In genomic region chrX:48071986-48072605, GRCh38 we compare ENCODE assay signal across 9 cellular contexts. TPM values are rescaled to one million over a fixed set of nuclear protein-coding genes. Genes with fewer than 3 reads are reported as not detected.
DNase-seq lines count a peak whose midpoint lies in the region; ATAC-seq and TF ChIP-seq lines count a peak whose summit lies in the region.
"Had no signal": no experiment of that assay in that cellular context is flagged by ENCODE, and none has a peak within 500 bp of the region (broad histone marks: within the 10 kb centered on the region; RNA-seq: fewer than 3 reads in every experiment).

No MANE protein-coding gene starts in this region.

- 61 to 65% methylated on average over 9 of the region's 9 CpGs for WGBS in esophagus, 2 donors
- WGBS in ovary, 3 donors, result 64% methylated on average over 9 of the region's 9 CpGs

- no TSS peak for BruUV-seq in Calu3 (replicated peaks; lab: Mats Ljungman, UMichigan)

- H3K27ac ChIP-seq in RWPE1, result peak overlapping the region; percentile 57; the same call in 1 of the 2 replicates
- peak overlapping the region in 1 of 2 donors; percentile 82 for H3K27ac ChIP-seq in esophagus (ENCODE audit: low read depth in 2 of 2, low read length in 1 of 2)
- H3K27ac ChIP-seq in ovary, result peak overlapping the region in 1 of 2 donors; percentile 63

- H3K4me1 Mint-ChIP-seq in Calu3 (ENCODE audit: low read depth, unreplicated experiment), result no peaks in the 10 kb centered on the region

- H3K27me3 ChIP-seq in esophagus (ENCODE audit: control insufficient read depth in 1 of 2, insufficient read depth in 2 of 2, low read length in 2 of 2), result no peaks in the 10 kb centered on the region
- no peaks in the 10 kb centered on the region for H3K27me3 ChIP-seq in ovary

- no peak for TF ChIP-seq EP300 in ovary (IDR thresholded peaks at IDR 0.05)

- CTCF ChIA-PET in Calu3 (lab: Charles Lee) (no interaction called here), RWPE1 (lab: Yijun Ruan, JAX) (no interaction called here)

- H3K27me3 Mint-ChIP-seq in Calu3 (ENCODE audit: unreplicated experiment), result no peaks in the 10 kb centered on the region

- ATAC-seq in GM21576 (IDR thresholded peaks at IDR 0.05; ENCODE audit: unreplicated experiment) (no peak), HG03520 (IDR thresholded peaks at IDR 0.05; ENCODE audit: unreplicated experiment) (no peak), GM21360 (IDR thresholded peaks at IDR 0.05; ENCODE audit: unreplicated experiment) (no peak)
- ATAC-seq: HCT116 had no signal

- no peak for TF ChIP-seq POLR2A in ovary (IDR thresholded peaks at IDR 0.05)

- H3K4me3 ChIP-seq in esophagus (ENCODE audit: low read depth in 1 of 2, low read length in 2 of 2) (peak overlapping the region; percentile 51 to 79), ovary (peak overlapping the region; percentile 62)

- peaks cover 15% of the 10 kb centered on the region for H3K36me3 Mint-ChIP-seq in Calu3 (ENCODE audit: insufficient read depth, unreplicated experiment)

- H3K9me3 ChIP-seq in esophagus (ENCODE audit: control insufficient read depth in 2 of 2, insufficient read depth in 1 of 2, low read depth in 1 of 2, low read length in 1 of 2) (no peaks in the 10 kb centered on the region), ovary (no peaks in the 10 kb centered on the region)

- H3K4me1 ChIP-seq in esophagus (ENCODE audit: control insufficient read depth in 2 of 2, insufficient read depth in 2 of 2, low read length in 1 of 2), result no peaks in the 10 kb centered on the region
- H3K4me1 ChIP-seq in ovary (ENCODE audit: insufficient read depth), result peaks cover 2% of the 10 kb centered on the region

- intact Hi-C loops in Calu3 (cut with micrococcal nuclease; ENCODE audit: unreplicated experiment), result no loop called here
- intact Hi-C loops in ovary (cut with DNase I), result no loop called here

- TF ChIP-seq CTCF in Calu3 (IDR thresholded peaks at IDR 0.05; ENCODE audit: unreplicated experiment) (no peak), RWPE1 (conservative IDR thresholded peaks at IDR 0.05; ENCODE audit: low read depth) (no peak), ovary (IDR thresholded peaks at IDR 0.05) (no peak)

- POLR2A ChIA-PET in RWPE1 (lab: Yijun Ruan, JAX; ENCODE audit: low non-redundant PET), result no interaction called here

- H3K27ac Mint-ChIP-seq in Calu3 (ENCODE audit: unreplicated experiment), result peak overlapping the region; percentile 86

- no peaks in the 10 kb centered on the region for H3K9me3 Mint-ChIP-seq in Calu3 (ENCODE audit: low read depth, unreplicated experiment)

- peak overlapping the region; percentile 88 for H3K4me3 Mint-ChIP-seq in Calu3 (ENCODE audit: low read depth, unreplicated experiment)

- DNase-seq in Calu3 (no peak), RWPE1 (ENCODE audit: low spot score) (no peak), ovary (no peak), DMS153 (lab: John Stamatoyannopoulos, UW) (no peak)

- H3K36me3 ChIP-seq in esophagus (ENCODE audit: control insufficient read depth in 2 of 2, insufficient read depth in 2 of 2, low read length in 1 of 2) (no peaks in the 10 kb centered on the region), ovary (no peaks in the 10 kb centered on the region)

RNA-seq across cellular contexts. Expression of gene ZNF630, which starts 0.7 kb away (rescaled TPM):
- 2.6 and 2.8 TPM in 2 replicates for total RNA-seq in Calu3 (2022)
- 1 to 10 TPM; 1.1 to 1.5 TPM for polyA plus RNA-seq in esophagus
- total RNA-seq in ovary, result 1 to 10 TPM; 2.8 to 6.9 (median 4.1) TPM
- polyA plus RNA-seq in ovary, result 1 to 10 TPM; 2.9 to 6.6 TPM

RNA-seq across cellular contexts. Expression of gene SPACA5B, which starts 58.3 kb away (rescaled TPM):
- total RNA-seq in Calu3 (2022) (not detected in 2 replicates), ovary (not detected)
- polyA plus RNA-seq in esophagus (not detected), ovary (not detected)
